19 cellular contexts compared by ENCODE assay signal in genomic region chr10:123158682-123159081, GRCh38. TPM values are rescaled to one million over a fixed set of nuclear protein-coding genes. Genes with fewer than 3 reads are reported as not detected.
DNase-seq lines count a peak whose midpoint lies in the region; ATAC-seq and TF ChIP-seq lines count a peak whose summit lies in the region.
"Had no signal": no experiment of that assay in that cellular context is flagged by ENCODE, and none has a peak within 500 bp of the region (broad histone marks: within the 10 kb centered on the region; RNA-seq: fewer than 3 reads in every experiment).

No MANE protein-coding gene starts in this region.

- no peak for ATAC-seq in activated CD8-positive, alpha-beta memory T cell treated with anti-CD3 and anti-CD28 coated beads, Interleukin-2, amount 10 ng/mL, durations not matched to agents 7 days and 5 days
- ATAC-seq in activated CD8-positive, alpha-beta T cell treated with anti-CD3 and anti-CD28 coated beads, Interleukin-2, amount 10 ng/mL, durations not matched to agents 7 days and 5 days = no peak
- ATAC-seq in natural killer cell treated with Interleukin-12 subunit alpha and Interleukin-12 subunit beta and Interleukin-15 and Interleukin-18, amount 100 ng/mL, for 72 hours = no peak

- H3K27me3 Mint-ChIP-seq in activated CD8-positive, alpha-beta memory T cell treated with anti-CD3 and anti-CD28 coated beads, Interleukin-2, amount 10 ng/mL, durations not matched to agents 7 days and 5 days = no peaks in the 10 kb centered on the region
- H3K27me3 Mint-ChIP-seq in activated CD8-positive, alpha-beta T cell treated with anti-CD3 and anti-CD28 coated beads, Interleukin-2, amount 10 ng/mL, durations not matched to agents 7 days and 5 days (ENCODE audit: low read depth) = no peaks in the 10 kb centered on the region
- H3K27me3 Mint-ChIP-seq in natural killer cell treated with Interleukin-12 subunit alpha and Interleukin-12 subunit beta and Interleukin-15 and Interleukin-18, amount 100 ng/mL, for 72 hours = no peaks in the 10 kb centered on the region
- H3K27me3 Mint-ChIP-seq: IgD-negative memory B cell had no signal

- H3K4me3 Mint-ChIP-seq in activated CD8-positive, alpha-beta memory T cell treated with anti-CD3 and anti-CD28 coated beads, Interleukin-2, amount 10 ng/mL, durations not matched to agents 7 days and 5 days = peak overlapping the region; percentile 98
- H3K4me3 Mint-ChIP-seq in activated CD8-positive, alpha-beta T cell treated with anti-CD3 and anti-CD28 coated beads, Interleukin-2, amount 10 ng/mL, durations not matched to agents 7 days and 5 days = peak overlapping the region; percentile 62
- peak overlapping the region; percentile 97 for H3K4me3 Mint-ChIP-seq in natural killer cell treated with Interleukin-12 subunit alpha and Interleukin-12 subunit beta and Interleukin-15 and Interleukin-18, amount 100 ng/mL, for 72 hours

- H3K27ac Mint-ChIP-seq in activated CD8-positive, alpha-beta memory T cell treated with anti-CD3 and anti-CD28 coated beads, Interleukin-2, amount 10 ng/mL, durations not matched to agents 7 days and 5 days = peak overlapping the region; percentile 63
- peak overlapping the region; percentile 8 for H3K27ac Mint-ChIP-seq in activated CD8-positive, alpha-beta T cell treated with anti-CD3 and anti-CD28 coated beads, Interleukin-2, amount 10 ng/mL, durations not matched to agents 7 days and 5 days
- peak overlapping the region; percentile 79 to 83 for H3K27ac Mint-ChIP-seq in natural killer cell treated with Interleukin-12 subunit alpha and Interleukin-12 subunit beta and Interleukin-15 and Interleukin-18, amount 100 ng/mL, for 72 hours
- H3K27ac Mint-ChIP-seq: IgD-negative memory B cell had no signal

- no peaks in the 10 kb centered on the region for H3K9me3 Mint-ChIP-seq in activated CD8-positive, alpha-beta memory T cell treated with anti-CD3 and anti-CD28 coated beads, Interleukin-2, amount 10 ng/mL, durations not matched to agents 7 days and 5 days (ENCODE audit: low read depth)
- peaks cover under 1% of the 10 kb centered on the region for H3K9me3 Mint-ChIP-seq in activated CD8-positive, alpha-beta T cell treated with anti-CD3 and anti-CD28 coated beads, Interleukin-2, amount 10 ng/mL, durations not matched to agents 7 days and 5 days (ENCODE audit: insufficient read depth)
- H3K9me3 Mint-ChIP-seq in natural killer cell treated with Interleukin-12 subunit alpha and Interleukin-12 subunit beta and Interleukin-15 and Interleukin-18, amount 100 ng/mL, for 72 hours = no peaks in the 10 kb centered on the region
- H3K9me3 Mint-ChIP-seq: IgD-negative memory B cell had no signal

- H3K36me3 Mint-ChIP-seq in activated CD8-positive, alpha-beta memory T cell treated with anti-CD3 and anti-CD28 coated beads, Interleukin-2, amount 10 ng/mL, durations not matched to agents 7 days and 5 days = peaks cover 80% of the 10 kb centered on the region
- H3K36me3 Mint-ChIP-seq in activated CD8-positive, alpha-beta T cell treated with anti-CD3 and anti-CD28 coated beads, Interleukin-2, amount 10 ng/mL, durations not matched to agents 7 days and 5 days (ENCODE audit: low read depth) = peaks cover 87% of the 10 kb centered on the region
- peaks cover 47% of the 10 kb centered on the region for H3K36me3 Mint-ChIP-seq in natural killer cell treated with Interleukin-12 subunit alpha and Interleukin-12 subunit beta and Interleukin-15 and Interleukin-18, amount 100 ng/mL, for 72 hours

- TF ChIP-seq CTCF in GM10248 (IDR thresholded peaks at IDR 0.05; ENCODE audit: control extremely low read depth, extremely low read depth, low read depth, missing control alignments) = no peak

- CTCF ChIA-PET in activated CD8-positive, alpha-beta memory T cell treated with anti-CD3 and anti-CD28 coated beads, Interleukin-2, amount 10 ng/mL, durations not matched to agents 7 days and 5 days (lab: Charles Lee) = no interaction called here
- CTCF ChIA-PET in HEK293T (lab: Yijun Ruan, JAX) (no interaction called here), GM10248 (lab: Yijun Ruan, JAX) (interaction anchor here (1.3 to 4.0 kb wide), 3 partner anchors 14 to 115 kb away, joined by 3 to 22 read pairs (median 6); no protein-coding TSS in a partner anchor)
- CTCF ChIA-PET in activated CD8-positive, alpha-beta T cell treated with anti-CD3 and anti-CD28 coated beads, Interleukin-2, amount 10 ng/mL, durations not matched to agents 7 days and 5 days (lab: Charles Lee) = interaction anchor here (0.7 to 1.5 kb wide), 3 partner anchors 13 to 116 kb away, joined by 3 to 4 read pairs (median 3); no protein-coding TSS in a partner anchor

- DNase-seq in activated CD8-positive, alpha-beta memory T cell treated with anti-CD3 and anti-CD28 coated beads, Interleukin-2, amount 10 ng/mL, durations not matched to agents 7 days and 5 days = no peak
- no peak for DNase-seq in activated CD8-positive, alpha-beta memory T cell treated with anti-CD3 and anti-CD28 coated beads, Interleukin-2, amount 50 U/mL, for 4 hours
- DNase-seq in HEK293T (ENCODE audit: extremely low spot score) (no peak), GM10248 (ENCODE audit: extremely low spot score) (no peak), NCI-H1436 treated with DMSO at 0.1 percent for 48 hours (lab: John Stamatoyannopoulos, UW) (no peak), NCI-H510A (lab: John Stamatoyannopoulos, UW) (no peak)
- DNase-seq in activated CD8-positive, alpha-beta T cell treated with anti-CD3 and anti-CD28 coated beads, Interleukin-2, amount 10 ng/mL, durations not matched to agents 7 days and 5 days = no peak
- DNase-seq in natural killer cell treated with Interleukin-12 subunit alpha and Interleukin-12 subunit beta and Interleukin-15 and Interleukin-18, amount 100 ng/mL, for 72 hours (ENCODE audit: low spot score) = no peak
- DNase-seq: activated naive CD4-positive, alpha-beta T cell; cerebellar nuclear complex; NCI-H1436; NCI-H446 treated with DMSO at 0.1 percent for 48 hours; occipital lobe; Peyer's patch; stomach; SW 1271 had no signal

- H3K4me1 Mint-ChIP-seq in activated CD8-positive, alpha-beta memory T cell treated with anti-CD3 and anti-CD28 coated beads, Interleukin-2, amount 10 ng/mL, durations not matched to agents 7 days and 5 days = peaks cover 75% of the 10 kb centered on the region
- peaks cover 73% of the 10 kb centered on the region for H3K4me1 Mint-ChIP-seq in activated CD8-positive, alpha-beta T cell treated with anti-CD3 and anti-CD28 coated beads, Interleukin-2, amount 10 ng/mL, durations not matched to agents 7 days and 5 days (ENCODE audit: low read depth)
- H3K4me1 Mint-ChIP-seq in natural killer cell treated with Interleukin-12 subunit alpha and Interleukin-12 subunit beta and Interleukin-15 and Interleukin-18, amount 100 ng/mL, for 72 hours (ENCODE audit: low read depth in 2 of 2) = peaks cover 51 to 63% of the 10 kb centered on the region in 2 donors

- POLR2A ChIA-PET in HEK293T (lab: Yijun Ruan, JAX) (no interaction called here), GM10248 (lab: Yijun Ruan, JAX) (no interaction called here)
- POLR2A ChIA-PET in activated CD8-positive, alpha-beta T cell treated with anti-CD3 and anti-CD28 coated beads, Interleukin-2, amount 10 ng/mL, durations not matched to agents 7 days and 5 days (lab: Charles Lee) = interaction anchor here (0.6 to 1.3 kb wide), 2 partner anchors 11 to 66 kb away, joined by 3 to 4 read pairs; no protein-coding TSS in a partner anchor

TF ChIP-seq in HEK293T, 16 proteins besides CTCF, POLR2A, EP300 and RAD21:
- TF ChIP-seq BHLHE40 (IDR thresholded peaks at IDR 0.05; ENCODE audit: borderline replicate concordance) (no peak), PKNOX1 (IDR thresholded peaks at IDR 0.05) (peak; percentile 83)

RNA-seq across cellular contexts. Expression of gene BUB3, which starts 4.5 kb away (rescaled TPM):
- 100 to 1,000 TPM; 282 to 319 TPM for total RNA-seq in activated CD8-positive, alpha-beta memory T cell treated with anti-CD3 and anti-CD28 coated beads, Interleukin-2, amount 10 ng/mL, durations not matched to agents 7 days and 5 days
- total RNA-seq in activated CD8-positive, alpha-beta T cell treated with anti-CD3 and anti-CD28 coated beads, Interleukin-2, amount 10 ng/mL, durations not matched to agents 7 days and 5 days = 100 to 1,000 TPM; 265 to 267 TPM
- total RNA-seq in natural killer cell treated with Interleukin-12 subunit alpha and Interleukin-12 subunit beta and Interleukin-15 and Interleukin-18, amount 100 ng/mL, for 72 hours = 100 to 1,000 TPM; 163 to 226 TPM

RNA-seq across cellular contexts. Expression of gene HMX2, which starts 10.7 kb away (rescaled TPM):
- total RNA-seq in activated CD8-positive, alpha-beta memory T cell treated with anti-CD3 and anti-CD28 coated beads, Interleukin-2, amount 10 ng/mL, durations not matched to agents 7 days and 5 days = not detected
- not detected for total RNA-seq in activated CD8-positive, alpha-beta T cell treated with anti-CD3 and anti-CD28 coated beads, Interleukin-2, amount 10 ng/mL, durations not matched to agents 7 days and 5 days
- not detected for total RNA-seq in natural killer cell treated with Interleukin-12 subunit alpha and Interleukin-12 subunit beta and Interleukin-15 and Interleukin-18, amount 100 ng/mL, for 72 hours
- total RNA-seq: glomerular endothelial cell, occipital lobe, stomach, vagina had no signal

RNA-seq across cellular contexts. Expression of gene HMX3, which starts 22.9 kb away (rescaled TPM):
- not detected for total RNA-seq in activated CD8-positive, alpha-beta memory T cell treated with anti-CD3 and anti-CD28 coated beads, Interleukin-2, amount 10 ng/mL, durations not matched to agents 7 days and 5 days
- not detected for total RNA-seq in activated CD8-positive, alpha-beta T cell treated with anti-CD3 and anti-CD28 coated beads, Interleukin-2, amount 10 ng/mL, durations not matched to agents 7 days and 5 days
- total RNA-seq in natural killer cell treated with Interleukin-12 subunit alpha and Interleukin-12 subunit beta and Interleukin-15 and Interleukin-18, amount 100 ng/mL, for 72 hours = not detected
- total RNA-seq: glomerular endothelial cell, occipital lobe, vagina had no signal

Comparison
In these comparisons a context has a peak if more than half of its experiments do, and no peak if none do; other contexts are left out.
1. H3K27ac Mint-ChIP-seq: peak in every context shown above with its lines; median percentile 81 in natural killer cell treated with Interleukin-12 subunit alpha and Interleukin-12 subunit beta and Interleukin-15 and Interleukin-18, amount 100 ng/mL, for 72 hours; 63 in activated CD8-positive, alpha-beta memory T cell treated with anti-CD3 and anti-CD28 coated beads, Interleukin-2, amount 10 ng/mL, durations not matched to agents 7 days and 5 days; 8 in activated CD8-positive, alpha-beta T cell treated with anti-CD3 and anti-CD28 coated beads, Interleukin-2, amount 10 ng/mL, durations not matched to agents 7 days and 5 days.
2. CTCF ChIA-PET loops: an anchor here in activated CD8-positive, alpha-beta T cell treated with anti-CD3 and anti-CD28 coated beads, Interleukin-2, amount 10 ng/mL, durations not matched to agents 7 days and 5 days (0.7 to 1.5 kb wide) and GM10248 (1.3 to 4.0 kb wide); none called in activated CD8-positive, alpha-beta memory T cell treated with anti-CD3 and anti-CD28 coated beads, Interleukin-2, amount 10 ng/mL, durations not matched to agents 7 days and 5 days and HEK293T.